In genomic region chr2:47060652-47061170, GRCh38 we compare ENCODE assay signal across 1 cellular context.
TF ChIP-seq lines count a peak whose summit lies in the region.

No MANE protein-coding gene starts in this region.

TF ChIP-seq in H1, 55 proteins besides CTCF, POLR2A, EP300 and RAD21:
- TF ChIP-seq MAFK (IDR thresholded peaks at IDR 0.05; ENCODE audit: low read depth, low read length) (no peak), SIX5 (IDR thresholded peaks at IDR 0.05; ENCODE audit: low read depth, low read length) (no peak), POU5F1 (IDR thresholded peaks at IDR 0.05; ENCODE audit: low read depth, low read length) (no peak), CTBP2 (IDR thresholded peaks at IDR 0.05; ENCODE audit: borderline replicate concordance, insufficient read depth, insufficient read length, low read length) (no peak), CREB1 (IDR thresholded peaks at IDR 0.05) (no peak), SP4 (IDR thresholded peaks at IDR 0.05; ENCODE audit: low read length) (no peak), TBP (IDR thresholded peaks at IDR 0.05; ENCODE audit: low read depth, low read length) (no peak), SRF (IDR thresholded peaks at IDR 0.05; ENCODE audit: low read depth, low read length) (no peak), BRCA1 (IDR thresholded peaks at IDR 0.05; ENCODE audit: low read depth, low read length) (no peak), CBX5 (IDR thresholded peaks at IDR 0.05; ENCODE audit: low read depth, low read length) (no peak), USF2 (IDR thresholded peaks at IDR 0.05; ENCODE audit: low read length) (no peak), EGR1 (IDR thresholded peaks at IDR 0.05; ENCODE audit: borderline replicate concordance, low read depth, low read length) (no peak), SIRT6 (IDR thresholded peaks at IDR 0.05; ENCODE audit: low read length) (no peak), CHD2 (IDR thresholded peaks at IDR 0.05; ENCODE audit: low read length) (no peak), SUZ12 (IDR thresholded peaks at IDR 0.05; ENCODE audit: low read length) (no peak), E2F6 (IDR thresholded peaks at IDR 0.05) (no peak)
